In the genomic region with DNA sequence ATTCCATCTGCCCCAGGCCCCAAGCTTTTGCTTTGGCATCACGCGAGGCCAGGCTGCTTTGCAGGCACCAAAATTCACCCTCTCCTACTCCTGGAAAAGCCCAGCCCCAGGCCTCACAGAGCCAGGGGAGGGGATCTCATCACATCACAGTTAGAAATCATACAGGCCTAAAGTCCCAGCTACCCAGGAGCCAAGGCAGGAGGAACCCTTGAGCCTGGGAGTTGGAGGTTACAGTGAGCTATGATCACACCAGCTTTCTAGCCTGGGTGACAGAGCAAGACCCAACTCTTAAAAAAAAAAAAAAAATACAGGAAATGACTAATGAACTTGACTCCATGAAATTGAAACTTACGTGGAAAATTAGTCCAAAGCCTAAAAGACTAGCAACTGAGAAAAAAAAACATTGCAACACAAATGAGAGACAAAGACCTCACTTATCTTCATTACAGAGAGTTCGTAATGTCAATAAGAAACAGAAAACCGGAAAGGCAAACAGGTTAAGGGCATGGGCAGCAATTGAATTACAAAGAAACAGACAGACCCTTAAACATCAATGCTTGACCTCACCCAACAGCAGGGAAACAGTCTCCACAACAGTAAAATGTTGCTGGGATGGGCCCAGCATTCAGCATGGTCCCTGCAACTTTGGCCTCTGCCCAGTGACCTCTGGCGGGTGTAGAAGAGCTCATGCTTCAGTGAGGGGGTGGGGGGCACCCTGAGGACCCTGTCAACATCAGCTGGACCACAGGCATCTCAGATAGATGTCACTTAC, we compare ENCODE assay signal across 8 cellular contexts.
DNase-seq lines count a peak whose midpoint lies in the region; ATAC-seq and TF ChIP-seq lines count a peak whose summit lies in the region.

No MANE protein-coding gene starts in this region.

- intact Hi-C loops in gastrocnemius medialis (cut with DNase I; ENCODE audit: low total_unique reads), result no loop called here

- DNase-seq in HS-27A (ENCODE audit: low read depth) (peak; percentile 53), SJCRH30 (peak; percentile 62 to 85), fibroblast of mammary gland (ENCODE audit: low read depth) (peak; percentile 91), skeletal muscle cell (ENCODE audit: low read depth) (peak; percentile 55), gastrocnemius medialis (no peak)
- no peak for DNase-seq in stimulated activated CD8-positive, alpha-beta memory T cell treated with anti-CD3 and anti-CD28 coated beads, Interleukin-4, amount 100 ng/mL, for 48 hours

- no peak for TF ChIP-seq CTCF in fibroblast of mammary gland (conservative IDR thresholded peaks at IDR 0.05; ENCODE audit: control insufficient read depth, insufficient read depth, low read depth, low read length)
- TF ChIP-seq CTCF in gastrocnemius medialis (IDR thresholded peaks at IDR 0.05 in 4 of 5, conservative IDR thresholded peaks at IDR 0.05 in 1 of 5), result no peak

- H3K4me3 ChIP-seq in SJCRH30 (no peak overlapping the region), fibroblast of mammary gland (ENCODE audit: control insufficient read depth, low read depth, low read length) (no peak overlapping the region), skeletal muscle cell (ENCODE audit: low read depth, low read length) (no peak overlapping the region), gastrocnemius medialis (no peak overlapping the region)

- H3K27ac ChIP-seq in SJCRH30 (peak overlapping the region; percentile 90), gastrocnemius medialis (peak overlapping the region in 1 of 4 donors; percentile 31)

- ATAC-seq in gastrocnemius medialis, result no peak
- ATAC-seq in GM18498 (IDR thresholded peaks at IDR 0.05; ENCODE audit: unreplicated experiment), result no peak
- ATAC-seq in HG03159 (IDR thresholded peaks at IDR 0.05; ENCODE audit: unreplicated experiment), result no peak

- no peak for TF ChIP-seq POLR2A in gastrocnemius medialis (IDR thresholded peaks at IDR 0.05)

- H3K9me3 ChIP-seq in SJCRH30 (replicated peaks), result no peaks in the 10 kb centered on the region
- no peaks in the 10 kb centered on the region for H3K9me3 ChIP-seq in gastrocnemius medialis

- H3K27me3 ChIP-seq in SJCRH30 (no peaks in the 10 kb centered on the region), gastrocnemius medialis (no peaks in the 10 kb centered on the region)

- in situ Hi-C loops in gastrocnemius medialis (cut with MboI; ENCODE audit: low sequenced_read_pairs in 4 of 4), result no loop called here

- no peaks in the 10 kb centered on the region for H3K36me3 ChIP-seq in SJCRH30
- H3K36me3 ChIP-seq in gastrocnemius medialis, result no peaks in the 10 kb centered on the region

- H3K4me1 ChIP-seq in SJCRH30 (peaks cover 38% of the 10 kb centered on the region), gastrocnemius medialis (no peaks in the 10 kb centered on the region)

Comparison
In these comparisons a context has a peak if more than half of its experiments do, and no peak if none do; other contexts are left out.
1. DNase-seq: peak in HS-27A (single experiment), SJCRH30 (2 of 2), fibroblast of mammary gland (single experiment) and skeletal muscle cell (single experiment); none in gastrocnemius medialis (0 of 2) and stimulated activated CD8-positive, alpha-beta memory T cell treated with anti-CD3 and anti-CD28 coated beads, Interleukin-4, amount 100 ng/mL, for 48 hours (single experiment).